1 cellular context compared by ENCODE assay signal in genomic region chr1:235075955-235076308, GRCh38.
TF ChIP-seq lines count a peak whose summit lies in the region.

No MANE protein-coding gene starts in this region.

TF ChIP-seq in IMR-90, 13 proteins besides CTCF, POLR2A, EP300 and RAD21:
- TF ChIP-seq CEBPB (IDR thresholded peaks at IDR 0.05; ENCODE audit: low read depth, low read length), result no peak
- no peak for TF ChIP-seq BHLHE40 (IDR thresholded peaks at IDR 0.05; ENCODE audit: low read depth, low read length)
- TF ChIP-seq FOS (IDR thresholded peaks at IDR 0.05; ENCODE audit: low read depth, low read length), result no peak
- TF ChIP-seq CHD1 (IDR thresholded peaks at IDR 0.05; ENCODE audit: low read depth, low read length), result no peak
- no peak for TF ChIP-seq RCOR1 (IDR thresholded peaks at IDR 0.05; ENCODE audit: insufficient replicate concordance, low read length)
- no peak for TF ChIP-seq MXI1 (IDR thresholded peaks at IDR 0.05; ENCODE audit: borderline replicate concordance, low read depth, low read length)
TF ChIP-seq in IMR-90: peak in this region for 0.
